ENCODE assay signal across 10 cellular contexts in genomic region chr5:14901462-14902051, GRCh38. TPM values are rescaled to one million over a fixed set of nuclear protein-coding genes. Genes with fewer than 3 reads are reported as not detected.
DNase-seq lines count a peak whose midpoint lies in the region; ATAC-seq and TF ChIP-seq lines count a peak whose summit lies in the region.
"Had no signal": no experiment of that assay in that cellular context is flagged by ENCODE, and none has a peak within 500 bp of the region (broad histone marks: within the 10 kb centered on the region; RNA-seq: fewer than 3 reads in every experiment).

No MANE protein-coding gene starts in this region.

- no peak overlapping the region for H2AFZ ChIP-seq in smooth muscle cell (ENCODE audit: low read depth)

- H3K27ac Mint-ChIP-seq in chondrocyte (ENCODE audit: unreplicated experiment) = peak overlapping the region; percentile 98
- H3K27ac Mint-ChIP-seq: natural killer cell treated with Interleukin-12 subunit alpha and Interleukin-12 subunit beta and Interleukin-15 and Interleukin-18, amount 100 ng/mL, for 72 hours had no signal

- H3K36me3 Mint-ChIP-seq in chondrocyte (ENCODE audit: low read depth) = no peaks in the 10 kb centered on the region
- H3K36me3 Mint-ChIP-seq: natural killer cell treated with Interleukin-12 subunit alpha and Interleukin-12 subunit beta and Interleukin-15 and Interleukin-18, amount 100 ng/mL, for 72 hours had no signal

- H3K27me3 Mint-ChIP-seq in chondrocyte (ENCODE audit: low read depth) = no peaks in the 10 kb centered on the region

- H3K27me3 ChIP-seq in smooth muscle cell (ENCODE audit: low read depth) (no peaks in the 10 kb centered on the region), HAP-1 (ENCODE audit: low read depth) (no peaks in the 10 kb centered on the region)

- TF ChIP-seq CTCF in chondrocyte (IDR thresholded peaks at IDR 0.05) (no peak), smooth muscle cell (IDR thresholded peaks at IDR 0.05; ENCODE audit: borderline replicate concordance, insufficient read depth, poor library complexity, severe bottlenecking) (no peak)

- in situ Hi-C loops in HAP-1 (cut with MboI; ENCODE audit: low sequenced_read_pairs) = no loop called here

- no peaks in the 10 kb centered on the region for H4K20me1 ChIP-seq in smooth muscle cell (ENCODE audit: low read depth)

- H3K9me3 ChIP-seq in smooth muscle cell (replicated peaks; ENCODE audit: low read depth) (no peaks in the 10 kb centered on the region), HAP-1 (no peaks in the 10 kb centered on the region)

- ATAC-seq in HG03432 (IDR thresholded peaks at IDR 0.05; ENCODE audit: unreplicated experiment) = no peak
- ATAC-seq in HG02981 (IDR thresholded peaks at IDR 0.05; ENCODE audit: unreplicated experiment) = no peak
- ATAC-seq: natural killer cell treated with Interleukin-12 subunit alpha and Interleukin-12 subunit beta and Interleukin-15 and Interleukin-18, amount 100 ng/mL, for 72 hours had no signal

- H3K79me2 ChIP-seq in smooth muscle cell (ENCODE audit: low read depth) = no peaks in the 10 kb centered on the region

- H3K4me1 Mint-ChIP-seq in chondrocyte (ENCODE audit: low read depth) = peaks cover 25% of the 10 kb centered on the region

- H3K4me3 Mint-ChIP-seq in chondrocyte (ENCODE audit: unreplicated experiment) = peak overlapping the region; percentile 21
- H3K4me3 Mint-ChIP-seq: natural killer cell treated with Interleukin-12 subunit alpha and Interleukin-12 subunit beta and Interleukin-15 and Interleukin-18, amount 100 ng/mL, for 72 hours had no signal

- peak; percentile 18 for DNase-seq in GM04504 (ENCODE audit: low read depth)
- no peak for DNase-seq in chondrocyte (ENCODE audit: low spot score)
- peak; percentile 73 for DNase-seq in iris pigment epithelial cell (ENCODE audit: low read depth)
- DNase-seq in smooth muscle cell (lab: John Stamatoyannopoulos, UW; ENCODE audit: unreplicated experiment) = no peak
- no peak for DNase-seq in iPS-NIHi7 (ENCODE audit: extremely low spot score)
- no peak for DNase-seq in HAP-1 (ENCODE audit: low spot score in 2 of 2)
- DNase-seq: NCI-H187 treated with DMSO at 0.1 percent for 48 hours had no signal

- H3K4me2 ChIP-seq in smooth muscle cell = peak overlapping the region; percentile 83

- H3K27ac ChIP-seq in smooth muscle cell (ENCODE audit: low read depth) = peak overlapping the region; percentile 82

- H3F3A ChIP-seq in smooth muscle cell (ENCODE audit: low read depth) = peaks cover 17% of the 10 kb centered on the region

- no peaks in the 10 kb centered on the region for H3K36me3 ChIP-seq in smooth muscle cell (ENCODE audit: low read depth)
- H3K36me3 ChIP-seq in HAP-1 (replicated peaks) = no peaks in the 10 kb centered on the region

- 11% methylated on average over 7 of the region's 7 CpGs for WGBS in smooth muscle cell (ENCODE audit: low lambda C conversion rate)

- H3K9me3 Mint-ChIP-seq in chondrocyte (ENCODE audit: low read depth) = no peaks in the 10 kb centered on the region
- H3K9me3 Mint-ChIP-seq: natural killer cell treated with Interleukin-12 subunit alpha and Interleukin-12 subunit beta and Interleukin-15 and Interleukin-18, amount 100 ng/mL, for 72 hours had no signal

- H3K4me3 ChIP-seq in smooth muscle cell (no peak overlapping the region), HAP-1 (no peak overlapping the region)

- H3K4me1 ChIP-seq in smooth muscle cell (ENCODE audit: low read depth) (no peaks in the 10 kb centered on the region), HAP-1 (no peaks in the 10 kb centered on the region)

- no peak overlapping the region for H3K9ac ChIP-seq in smooth muscle cell (ENCODE audit: low read depth)

RNA-seq across cellular contexts. Expression of gene ANKH, which starts 30.0 kb away (rescaled TPM):
- 97.2 to 117 TPM (median 114 TPM) in 3 replicates for total RNA-seq in chondrocyte
- total RNA-seq in smooth muscle cell = 37.3 and 48.0 TPM in 2 replicates
- 25.4 and 56.6 TPM in 2 replicates for polyA plus RNA-seq in smooth muscle cell

Comparison
In these comparisons a context has a peak if more than half of its experiments do, and no peak if none do; other contexts are left out.
1. DNase-seq: peak in GM04504 (single experiment) and iris pigment epithelial cell (single experiment); none in chondrocyte (single experiment), smooth muscle cell (single experiment), iPS-NIHi7 (single experiment) and HAP-1 (0 of 2).